Comparison of ENCODE assay signal across 8 cellular contexts in the genomic region with DNA sequence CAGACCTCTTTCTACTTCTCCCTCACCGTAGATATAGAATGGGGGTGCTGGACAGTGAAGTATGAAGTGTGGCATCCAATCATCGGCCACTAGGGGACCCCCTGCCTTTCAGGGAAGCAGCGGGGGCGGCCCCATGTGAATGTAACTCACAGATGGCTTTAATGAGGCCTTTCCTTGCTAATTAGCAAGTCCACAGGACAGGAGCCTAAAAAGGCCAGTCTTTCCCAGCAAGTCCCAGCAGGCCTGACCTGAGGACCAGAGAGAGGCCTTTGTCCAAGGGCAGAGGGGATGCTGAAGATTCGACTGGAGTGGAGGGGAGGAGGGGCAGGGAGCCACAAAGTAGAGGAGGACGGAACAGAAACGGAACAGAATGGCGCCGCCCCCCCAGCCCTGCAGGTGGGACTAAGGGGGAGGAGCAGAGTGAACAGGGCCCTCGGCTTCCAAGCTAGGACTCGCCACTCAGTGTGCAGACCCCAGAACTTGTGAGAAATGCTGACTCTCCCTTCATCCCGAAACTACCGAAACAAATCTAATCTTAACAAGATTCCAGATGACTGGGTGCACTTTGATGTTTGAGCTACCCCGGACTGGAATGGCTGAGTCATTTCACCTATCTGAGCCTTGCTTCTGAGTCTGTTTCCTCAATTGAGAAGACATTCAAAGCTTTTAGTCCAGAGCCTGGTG. TPM values are rescaled to one million over a fixed set of nuclear protein-coding genes. Genes with fewer than 3 reads are reported as not detected.
DNase-seq lines count a peak whose midpoint lies in the region; ATAC-seq, FAIRE-seq and TF ChIP-seq lines count a peak whose summit lies in the region.

No MANE protein-coding gene starts in this region.

- H3K27me3 ChIP-seq in kidney epithelial cell (ENCODE audit: control insufficient read depth, insufficient read depth, low read length) (no peaks in the 10 kb centered on the region), stomach (peaks cover 0 to 6% (median 1%) of the 10 kb centered on the region in 3 donors)

- DNase-seq in GM12892 (ENCODE audit: insufficient read length) (peak; percentile 59), LoVo (ENCODE audit: low spot score) (peak; percentile 82), kidney epithelial cell (ENCODE audit: low read depth) (no peak), stomach (peak; percentile 28), NCI-H1436 (lab: John Stamatoyannopoulos, UW) (no peak)
- DNase-seq in activated naive CD4-positive, alpha-beta T cell treated with anti-CD3 and anti-CD28 coated beads, Interleukin-2, amount 50 U/mL, for 16 hours = peak; percentile 33

- FAIRE-seq in GM12892 (lab: Jason Lieb, UNC) = peak; percentile 9

- WGBS in stomach, 5 donors = 22 to 43% (median 36%) methylated on average over 14 of the region's 14 CpGs

- H3K9me3 ChIP-seq in stomach = no peaks in the 10 kb centered on the region

- H3K4me3 ChIP-seq in kidney epithelial cell (ENCODE audit: low read depth, low read length) = no peak overlapping the region
- peak overlapping the region in 3 of 4 donors; percentile 17 to 20 (median 19) for H3K4me3 ChIP-seq in stomach

- H3K4me1 ChIP-seq in stomach = peaks cover 28 to 50% (median 44%) of the 10 kb centered on the region in 4 donors

- peak overlapping the region; percentile 87 to 98 (median 89) for H3K27ac ChIP-seq in stomach

- no peak for ATAC-seq in GM18870 (IDR thresholded peaks at IDR 0.05; ENCODE audit: unreplicated experiment)
- no peak for ATAC-seq in GM21576 (IDR thresholded peaks at IDR 0.05; ENCODE audit: unreplicated experiment)

- no peak for TF ChIP-seq EP300 in stomach (IDR thresholded peaks at IDR 0.05)

- H3K36me3 ChIP-seq in kidney epithelial cell (ENCODE audit: control insufficient read depth, insufficient read depth, low read length) = no peaks in the 10 kb centered on the region
- H3K36me3 ChIP-seq in stomach = peaks cover 0 to 10% (median 0%) of the 10 kb centered on the region in 4 donors

- TF ChIP-seq POLR2A in GM12892 (IDR thresholded peaks at IDR 0.05; ENCODE audit: low read depth, low read length) = no peak
- no peak for TF ChIP-seq POLR2A in stomach (IDR thresholded peaks at IDR 0.05)

- intact Hi-C loops in stomach (cut with DNase I; ENCODE audit: low total_unique reads) = no loop called here

- TF ChIP-seq CTCF in kidney epithelial cell (IDR thresholded peaks at IDR 0.05; ENCODE audit: insufficient read depth, low read length, poor library complexity, severe bottlenecking) (peak; percentile 57), stomach (IDR thresholded peaks at IDR 0.05) (no peak)

RNA-seq across cellular contexts. Expression of a gene that starts 5.8 kb away (rescaled TPM):
- not detected for polyA plus RNA-seq in GM12892 (2012; ENCODE audit: missing spikeins)
- 18.9 and 24.2 TPM in 2 replicates for total RNA-seq in kidney epithelial cell
- 10 to 100 TPM; 27.4 to 81.7 (median 69.0) TPM for total RNA-seq in stomach
- polyA plus RNA-seq in stomach = 10 to 100 TPM; 40.5 to 99.2 (median 86.6) TPM

RNA-seq across cellular contexts. Expression of a gene that starts 36.5 kb away (rescaled TPM):
- not detected for polyA plus RNA-seq in GM12892 (2012; ENCODE audit: missing spikeins)
- 0.25 and 0.96 TPM in 2 replicates for total RNA-seq in kidney epithelial cell
- total RNA-seq in stomach = not detected
- polyA plus RNA-seq in stomach = under 1 TPM in 1 of 3 donors, not detected in 2; 0.10 TPM

RNA-seq across cellular contexts. Expression of a gene that starts 58.1 kb away (rescaled TPM):
- 0.98 TPM for polyA plus RNA-seq in GM12892 (2012; ENCODE audit: missing spikeins)
- total RNA-seq in kidney epithelial cell = 0.71 TPM in 1 of 2 replicates, not detected in the other
- under 1 TPM in 2 of 5 donors, not detected in 3; 0.55 to 0.58 TPM for total RNA-seq in stomach
- under 1 TPM in 2 of 3 donors, not detected in 1; 0.45 to 0.92 TPM for polyA plus RNA-seq in stomach

Comparison
In these comparisons a context has a peak if more than half of its experiments do, and no peak if none do; other contexts are left out.
1. DNase-seq: peak in GM12892 (single experiment), LoVo (single experiment), activated naive CD4-positive, alpha-beta T cell treated with anti-CD3 and anti-CD28 coated beads, Interleukin-2, amount 50 U/mL, for 16 hours (single experiment) and stomach (single experiment); none in kidney epithelial cell (single experiment) and NCI-H1436 (single experiment).